ENCODE assay signal across 28 cellular contexts in the genomic region with DNA sequence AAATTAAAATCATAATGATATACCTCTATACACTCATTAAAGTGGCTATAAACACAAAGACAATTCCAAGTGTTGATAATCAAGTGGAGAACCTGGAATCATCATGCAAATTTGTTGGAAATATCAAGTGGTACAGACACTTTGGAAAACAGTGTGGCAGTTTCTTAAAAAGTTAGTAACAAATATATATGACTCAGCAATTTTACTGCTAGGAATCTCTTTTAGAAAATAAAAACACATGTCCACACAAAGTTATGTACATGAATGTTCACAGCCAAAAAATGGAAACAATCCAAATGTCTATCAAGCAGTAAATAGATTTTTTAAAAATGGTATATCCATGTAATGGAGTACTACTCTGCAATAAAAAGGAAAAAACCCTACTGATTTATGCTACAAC.
"Had no signal": no experiment of that assay in that cellular context is flagged by ENCODE, and none has a peak within 500 bp of the region (broad histone marks: within the 10 kb centered on the region; RNA-seq: fewer than 3 reads in every experiment).

No MANE protein-coding gene starts in this region.

- H2AFZ ChIP-seq: neural progenitor cell, parathyroid adenoma had no signal

- DNase-seq: natural killer cell; occipital lobe; ovary; posterior cingulate gyrus; psoas muscle; right cardiac atrium; spleen; stimulated activated CD4-positive, alpha-beta T cell treated with anti-CD3 and anti-CD28 coated beads, Interleukin-12 subunit alpha, Interleukin-12 subunit beta, amount 100 ng/mL, for 4 hours; stimulated activated CD4-positive, alpha-beta T cell treated with anti-CD3 and anti-CD28 coated beads, Interleukin-1b, Interleukin-23, amount 100 ng/mL, for 48 hours; stimulated activated CD4-positive, alpha-beta T cell treated with anti-CD3 and anti-CD28 coated beads, Interleukin-4, amount 100 ng/mL, for 1 hour; stimulated activated CD4-positive, alpha-beta T cell treated with anti-CD3 and anti-CD28 coated beads, Interleukin-4, amount 100 ng/mL, for 4 hours; stimulated activated CD8-positive, alpha-beta memory T cell treated with anti-CD3 and anti-CD28 coated beads, Interleukin-4, amount 100 ng/mL, for 48 hours; stimulated activated naive CD4-positive, alpha-beta T cell; stimulated activated naive CD8-positive, alpha-beta T cell treated with anti-CD3 and anti-CD28 coated beads, Interleukin-15, amount 100 ng/mL, for 72 hours; stimulated activated naive CD8-positive, alpha-beta T cell treated with anti-CD3 and anti-CD28 coated beads, Interleukin-15, Interleukin-2, amounts not matched to agents 100 U/mL and 50 U/mL, for 24 hours; substantia nigra; testis; tibial artery; transverse colon; upper lobe of right lung; uterus had no signal

- H3K79me2 ChIP-seq: parathyroid adenoma had no signal

- H3K4me3 ChIP-seq: neural progenitor cell, ovary, psoas muscle, skin epidermis, smooth muscle cell, spleen, suprapubic skin, testis, tibial artery, transverse colon, upper lobe of right lung, uterus had no signal

- H3K4me2 ChIP-seq: neural progenitor cell, smooth muscle cell had no signal

- H3K27me3 ChIP-seq: neural progenitor cell, ovary, spleen, suprapubic skin, testis, tibial artery, transverse colon, upper lobe of right lung, uterus had no signal

- H3K36me3 ChIP-seq: neural progenitor cell, ovary, spleen, suprapubic skin, tibial artery, transverse colon, upper lobe of right lung, uterus had no signal

- H3K9me3 ChIP-seq: ovary, suprapubic skin, testis, upper lobe of right lung, uterus had no signal

- H3K9ac ChIP-seq: neural progenitor cell, parathyroid adenoma had no signal

- H3K27ac ChIP-seq: neural progenitor cell, ovary, parathyroid adenoma, psoas muscle, skin epidermis, spleen, suprapubic skin, testis, tibial artery, transverse colon, upper lobe of right lung, uterus had no signal

- H3K4me1 ChIP-seq: neural progenitor cell, parathyroid adenoma, psoas muscle, spleen, suprapubic skin, testis, transverse colon, upper lobe of right lung, uterus had no signal

- ATAC-seq: natural killer cell; psoas muscle; right cardiac atrium; sciatic nerve; stimulated activated memory B cell treated with anti-CD40 and anti-IgM and Interleukin-4, amounts not matched to agents 10 μg/mL and 1 μg/mL and 100 μg/mL, for 72 hours; stimulated activated naive CD8-positive, alpha-beta T cell treated with anti-CD3 and anti-CD28 coated beads, Interleukin-15, amount 100 ng/mL, for 72 hours; stimulated activated naive CD8-positive, alpha-beta T cell treated with anti-CD3 and anti-CD28 coated beads, Interleukin-15, Interleukin-2, amounts not matched to agents 100 U/mL and 50 U/mL, for 24 hours; upper lobe of right lung had no signal
